In genomic region chr1:234125283-234125682, GRCh38 we compare ENCODE assay signal across 9 cellular contexts.
DNase-seq lines count a peak whose midpoint lies in the region; ATAC-seq and TF ChIP-seq lines count a peak whose summit lies in the region.
"Had no signal": no experiment of that assay in that cellular context is flagged by ENCODE, and none has a peak within 500 bp of the region (broad histone marks: within the 10 kb centered on the region; RNA-seq: fewer than 3 reads in every experiment).

No MANE protein-coding gene starts in this region.

- TF ChIP-seq POLR2A in heart left ventricle (IDR thresholded peaks at IDR 0.05) (no peak), spleen (IDR thresholded peaks at IDR 0.05) (no peak)

- H3K36me3 ChIP-seq in cardiac muscle cell (no peaks in the 10 kb centered on the region), heart left ventricle (no peaks in the 10 kb centered on the region), neural cell (ENCODE audit: insufficient read depth, low read length) (no peaks in the 10 kb centered on the region), psoas muscle (ENCODE audit: insufficient read depth in 1 of 2, low read depth in 1 of 2) (no peaks in the 10 kb centered on the region), spleen (no peaks in the 10 kb centered on the region)

- no peaks in the 10 kb centered on the region for H3K9me3 ChIP-seq in cardiac muscle cell (ENCODE audit: low read depth)
- H3K9me3 ChIP-seq in heart left ventricle = peaks cover 0 to 2% (median 0%) of the 10 kb centered on the region in 12 donors
- no peaks in the 10 kb centered on the region for H3K9me3 ChIP-seq in neural cell (ENCODE audit: low read length)
- no peaks in the 10 kb centered on the region for H3K9me3 ChIP-seq in psoas muscle
- peaks cover 0 to 4% (median 0%) of the 10 kb centered on the region in 8 donors for H3K9me3 ChIP-seq in spleen

- no peak overlapping the region for H2AFZ ChIP-seq in neural cell (ENCODE audit: low read depth, low read length)

- no peaks in the 10 kb centered on the region for H3K4me1 ChIP-seq in cardiac muscle cell (ENCODE audit: low read depth)
- no peaks in the 10 kb centered on the region for H3K4me1 ChIP-seq in heart left ventricle
- no peaks in the 10 kb centered on the region for H3K4me1 ChIP-seq in psoas muscle
- no peaks in the 10 kb centered on the region for H3K4me1 ChIP-seq in spleen

- peak; percentile 3 for TF ChIP-seq CTCF in cardiac muscle cell (IDR thresholded peaks at IDR 0.05; ENCODE audit: low read depth, low read length)
- peak in 2 of 12 donors; percentile 13 to 16 for TF ChIP-seq CTCF in heart left ventricle (IDR thresholded peaks at IDR 0.05)
- TF ChIP-seq CTCF in neural cell (IDR thresholded peaks at IDR 0.05; ENCODE audit: poor library complexity, severe bottlenecking) = peak; percentile 18
- no peak for TF ChIP-seq CTCF in psoas muscle (IDR thresholded peaks at IDR 0.05)
- TF ChIP-seq CTCF in spleen (IDR thresholded peaks at IDR 0.05 in 8 of 11, conservative IDR thresholded peaks at IDR 0.05 in 3 of 11) = no peak

- DNase-seq in cardiac muscle cell (ENCODE audit: low read depth in 1 of 2, low spot score in 1 of 2) = peak in 1 of 2 donors; percentile 79
- DNase-seq in heart left ventricle = no peak
- peak; percentile 41 for DNase-seq in NCI-H524 treated with DMSO at 0.1 percent for 48 hours (lab: John Stamatoyannopoulos, UW)
- peak; percentile 48 for DNase-seq in activated naive CD4-positive, alpha-beta T cell treated with anti-CD3 and anti-CD28 coated beads, Interleukin-2, amount 50 U/mL, for 16 hours
- no peak for DNase-seq in psoas muscle
- DNase-seq in spleen = no peak
- DNase-seq in KG1 (lab: John Stamatoyannopoulos, UW) = no peak

- intact Hi-C loops in heart left ventricle (cut with DNase I) (no loop called here), psoas muscle (cut with DNase I) (no loop called here), spleen (cut with DNase I; ENCODE audit: low total_unique reads) (no loop called here)

- H3K9me2 ChIP-seq in neural cell (ENCODE audit: insufficient read depth, low read length) = no peaks in the 10 kb centered on the region

- 13 to 16% (median 15%) methylated on average over 11 of the region's 11 CpGs for WGBS in heart left ventricle, 4 donors
- 10 to 11% (median 11%) methylated on average over 11 of the region's 11 CpGs for WGBS in psoas muscle, 3 donors
- 9 to 18% (median 16%) methylated on average over 11 of the region's 11 CpGs for WGBS in spleen, 5 donors

- no peak for TF ChIP-seq RAD21 in neural cell (conservative IDR thresholded peaks at IDR 0.05)

- no peaks in the 10 kb centered on the region for H4K20me1 ChIP-seq in neural cell (ENCODE audit: insufficient read depth)

- H3K27ac ChIP-seq in cardiac muscle cell (no peak overlapping the region), heart left ventricle (no peak overlapping the region), neural cell (ENCODE audit: low read length) (no peak overlapping the region), psoas muscle (no peak overlapping the region), spleen (no peak overlapping the region)

- ATAC-seq in heart left ventricle (no peak), psoas muscle (no peak)
- ATAC-seq: naive thymus-derived CD4-positive, alpha-beta T cell had no signal

- TF ChIP-seq EP300 in neural cell (conservative IDR thresholded peaks at IDR 0.05; ENCODE audit: poor library complexity, severe bottlenecking) = no peak

- H3K4me3 ChIP-seq in cardiac muscle cell (no peak overlapping the region), heart left ventricle (no peak overlapping the region), neural cell (ENCODE audit: low read length) (no peak overlapping the region), psoas muscle (no peak overlapping the region), spleen (no peak overlapping the region)

- no peak overlapping the region for H3K9ac ChIP-seq in neural cell (ENCODE audit: low read length)

- H3K4me2 ChIP-seq in neural cell (ENCODE audit: low read length) = no peak overlapping the region

- no peaks in the 10 kb centered on the region for H3K79me2 ChIP-seq in neural cell (replicated peaks; ENCODE audit: insufficient read depth, low read length)

- H3K27me3 ChIP-seq in cardiac muscle cell (peaks cover 20% of the 10 kb centered on the region), heart left ventricle (peaks cover 0 to 47% (median 8%) of the 10 kb centered on the region in 9 donors), neural cell (ENCODE audit: insufficient read depth, low read depth, low read length) (no peaks in the 10 kb centered on the region), psoas muscle (ENCODE audit: insufficient read depth in 3 of 3, low read length in 2 of 3) (peaks cover 0 to 33% (median 2%) of the 10 kb centered on the region in 3 donors), spleen (replicated peaks in 1 of 7) (peaks cover 0 to 52% (median 0%) of the 10 kb centered on the region in 7 donors)

- H3F3A ChIP-seq in neural cell (ENCODE audit: insufficient read depth, low read length, poor library complexity, severe bottlenecking) = no peaks in the 10 kb centered on the region

TF ChIP-seq in neural cell, 6 proteins besides CTCF, POLR2A, EP300 and RAD21:
- peak; percentile 16 for TF ChIP-seq SMC3 (conservative IDR thresholded peaks at IDR 0.05; ENCODE audit: poor library complexity)
- TF ChIP-seq REST (IDR thresholded peaks at IDR 0.05; ENCODE audit: borderline replicate concordance) = no peak

Comparison
In these comparisons a context has a peak if more than half of its experiments do, and no peak if none do; other contexts are left out.
1. DNase-seq: peak in NCI-H524 treated with DMSO at 0.1 percent for 48 hours (single experiment) and activated naive CD4-positive, alpha-beta T cell treated with anti-CD3 and anti-CD28 coated beads, Interleukin-2, amount 50 U/mL, for 16 hours (single experiment); none in heart left ventricle (0 of 5), psoas muscle (0 of 2), spleen (single experiment) and KG1 (single experiment).
2. CTCF ChIP-seq: peak in cardiac muscle cell (single experiment) and neural cell (single experiment); none in psoas muscle (single experiment) and spleen (0 of 11).